Comparison of ENCODE assay signal across 1 cellular context in the genomic region with DNA sequence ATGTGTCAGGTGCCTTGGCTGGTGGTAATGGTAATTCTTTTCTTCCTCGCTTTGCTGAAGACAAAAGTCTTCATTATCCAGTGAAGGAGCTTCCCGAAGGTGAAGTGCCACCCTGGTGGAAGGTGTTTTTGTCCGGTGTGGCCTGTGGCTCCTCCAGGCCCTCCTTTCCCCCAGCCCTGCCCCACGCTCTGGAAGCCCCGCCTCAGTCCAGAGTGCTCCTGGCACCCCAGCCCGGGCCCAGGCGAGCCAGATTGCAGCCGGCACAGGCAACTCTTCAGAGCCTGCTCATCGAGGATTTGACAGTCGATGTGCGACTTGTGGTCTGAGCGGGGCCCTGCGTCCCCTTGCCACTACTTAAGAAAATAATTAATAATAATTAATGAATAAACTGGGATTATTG.
TF ChIP-seq lines count a peak whose summit lies in the region.

No MANE protein-coding gene starts in this region.

TF ChIP-seq in HepG2, 621 proteins besides CTCF, POLR2A, EP300 and RAD21 (continued from another document):
- TF ChIP-seq TFDP1 (CRISPR knock-in tag; IDR thresholded peaks at IDR 0.05; ENCODE audit: borderline replicate concordance) (no peak), GLMP (CRISPR knock-in tag; IDR thresholded peaks at IDR 0.05; ENCODE audit: borderline replicate concordance) (no peak), ZNF577 (CRISPR knock-in tag; IDR thresholded peaks at IDR 0.05; ENCODE audit: borderline replicate concordance, low read depth) (no peak), FLYWCH1 (CRISPR knock-in tag; IDR thresholded peaks at IDR 0.05) (no peak), NFATC3 (CRISPR knock-in tag; IDR thresholded peaks at IDR 0.05) (no peak), HDAC6 (IDR thresholded peaks at IDR 0.05; ENCODE audit: low read depth, low read length) (no peak), JARID2 (CRISPR knock-in tag; IDR thresholded peaks at IDR 0.05; ENCODE audit: insufficient replicate concordance) (no peak), TARDBP (CRISPR knock-in tag; IDR thresholded peaks at IDR 0.05) (no peak), ISX (CRISPR knock-in tag; conservative IDR thresholded peaks at IDR 0.05) (no peak), GMEB1 (CRISPR knock-in tag; IDR thresholded peaks at IDR 0.05; ENCODE audit: borderline replicate concordance) (no peak), MBNL3 (CRISPR knock-in tag; conservative IDR thresholded peaks at IDR 0.05) (no peak), TRIM24 (CRISPR knock-in tag; IDR thresholded peaks at IDR 0.05) (no peak), KDM3A (CRISPR knock-in tag; IDR thresholded peaks at IDR 0.05; ENCODE audit: low read depth) (no peak), ZNF770 (CRISPR knock-in tag; IDR thresholded peaks at IDR 0.05) (no peak)
- TF ChIP-seq, protein P1, sequence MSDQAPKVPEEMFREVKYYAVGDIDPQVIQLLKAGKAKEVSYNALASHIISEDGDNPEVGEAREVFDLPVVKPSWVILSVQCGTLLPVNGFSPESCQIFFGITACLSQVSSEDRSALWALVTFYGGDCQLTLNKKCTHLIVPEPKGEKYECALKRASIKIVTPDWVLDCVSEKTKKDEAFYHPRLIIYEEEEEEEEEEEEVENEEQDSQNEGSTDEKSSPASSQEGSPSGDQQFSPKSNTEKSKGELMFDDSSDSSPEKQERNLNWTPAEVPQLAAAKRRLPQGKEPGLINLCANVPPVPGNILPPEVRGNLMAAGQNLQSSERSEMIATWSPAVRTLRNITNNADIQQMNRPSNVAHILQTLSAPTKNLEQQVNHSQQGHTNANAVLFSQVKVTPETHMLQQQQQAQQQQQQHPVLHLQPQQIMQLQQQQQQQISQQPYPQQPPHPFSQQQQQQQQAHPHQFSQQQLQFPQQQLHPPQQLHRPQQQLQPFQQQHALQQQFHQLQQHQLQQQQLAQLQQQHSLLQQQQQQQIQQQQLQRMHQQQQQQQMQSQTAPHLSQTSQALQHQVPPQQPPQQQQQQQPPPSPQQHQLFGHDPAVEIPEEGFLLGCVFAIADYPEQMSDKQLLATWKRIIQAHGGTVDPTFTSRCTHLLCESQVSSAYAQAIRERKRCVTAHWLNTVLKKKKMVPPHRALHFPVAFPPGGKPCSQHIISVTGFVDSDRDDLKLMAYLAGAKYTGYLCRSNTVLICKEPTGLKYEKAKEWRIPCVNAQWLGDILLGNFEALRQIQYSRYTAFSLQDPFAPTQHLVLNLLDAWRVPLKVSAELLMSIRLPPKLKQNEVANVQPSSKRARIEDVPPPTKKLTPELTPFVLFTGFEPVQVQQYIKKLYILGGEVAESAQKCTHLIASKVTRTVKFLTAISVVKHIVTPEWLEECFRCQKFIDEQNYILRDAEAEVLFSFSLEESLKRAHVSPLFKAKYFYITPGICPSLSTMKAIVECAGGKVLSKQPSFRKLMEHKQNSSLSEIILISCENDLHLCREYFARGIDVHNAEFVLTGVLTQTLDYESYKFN (CRISPR knock-in tag; conservative IDR thresholded peaks at IDR 0.05): no peak
- TF ChIP-seq, protein P2, sequence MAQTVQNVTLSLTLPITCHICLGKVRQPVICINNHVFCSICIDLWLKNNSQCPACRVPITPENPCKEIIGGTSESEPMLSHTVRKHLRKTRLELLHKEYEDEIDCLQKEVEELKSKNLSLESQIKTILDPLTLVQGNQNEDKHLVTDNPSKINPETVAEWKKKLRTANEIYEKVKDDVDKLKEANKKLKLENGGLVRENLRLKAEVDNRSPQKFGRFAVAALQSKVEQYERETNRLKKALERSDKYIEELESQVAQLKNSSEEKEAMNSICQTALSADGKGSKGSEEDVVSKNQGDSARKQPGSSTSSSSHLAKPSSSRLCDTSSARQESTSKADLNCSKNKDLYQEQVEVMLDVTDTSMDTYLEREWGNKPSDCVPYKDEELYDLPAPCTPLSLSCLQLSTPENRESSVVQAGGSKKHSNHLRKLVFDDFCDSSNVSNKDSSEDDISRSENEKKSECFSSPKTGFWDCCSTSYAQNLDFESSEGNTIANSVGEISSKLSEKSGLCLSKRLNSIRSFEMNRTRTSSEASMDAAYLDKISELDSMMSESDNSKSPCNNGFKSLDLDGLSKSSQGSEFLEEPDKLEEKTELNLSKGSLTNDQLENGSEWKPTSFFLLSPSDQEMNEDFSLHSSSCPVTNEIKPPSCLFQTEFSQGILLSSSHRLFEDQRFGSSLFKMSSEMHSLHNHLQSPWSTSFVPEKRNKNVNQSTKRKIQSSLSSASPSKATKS (CRISPR knock-in tag; IDR thresholded peaks at IDR 0.05): no peak
